Comparison of ENCODE assay signal across 1 cellular context in genomic region chr4:1577818-1578217, GRCh38.
TF ChIP-seq lines count a peak whose summit lies in the region.

No MANE protein-coding gene starts in this region.

TF ChIP-seq in GM23338, 12 proteins besides CTCF, POLR2A, EP300 and RAD21 (continued from another document):
- no peak for TF ChIP-seq ZNF462 (CRISPR knock-in tag; IDR thresholded peaks at IDR 0.05)
- TF ChIP-seq JUNB (IDR thresholded peaks at IDR 0.05; ENCODE audit: unreplicated experiment): no peak
- no peak for TF ChIP-seq REST (IDR thresholded peaks at IDR 0.05; ENCODE audit: unreplicated experiment)
- TF ChIP-seq, protein P1, sequence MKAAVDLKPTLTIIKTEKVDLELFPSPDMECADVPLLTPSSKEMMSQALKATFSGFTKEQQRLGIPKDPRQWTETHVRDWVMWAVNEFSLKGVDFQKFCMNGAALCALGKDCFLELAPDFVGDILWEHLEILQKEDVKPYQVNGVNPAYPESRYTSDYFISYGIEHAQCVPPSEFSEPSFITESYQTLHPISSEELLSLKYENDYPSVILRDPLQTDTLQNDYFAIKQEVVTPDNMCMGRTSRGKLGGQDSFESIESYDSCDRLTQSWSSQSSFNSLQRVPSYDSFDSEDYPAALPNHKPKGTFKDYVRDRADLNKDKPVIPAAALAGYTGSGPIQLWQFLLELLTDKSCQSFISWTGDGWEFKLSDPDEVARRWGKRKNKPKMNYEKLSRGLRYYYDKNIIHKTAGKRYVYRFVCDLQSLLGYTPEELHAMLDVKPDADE (IDR thresholded peaks at IDR 0.05): no peak
